ENCODE assay signal across 13 cellular contexts in genomic region chr10:74683621-74684114, GRCh38.
DNase-seq lines count a peak whose midpoint lies in the region; ATAC-seq, FAIRE-seq and TF ChIP-seq lines count a peak whose summit lies in the region.
"Had no signal": no experiment of that assay in that cellular context is flagged by ENCODE, and none has a peak within 500 bp of the region (broad histone marks: within the 10 kb centered on the region; RNA-seq: fewer than 3 reads in every experiment).

No MANE protein-coding gene starts in this region.

- no peaks in the 10 kb centered on the region for H3K27me3 Mint-ChIP-seq in memory B cell
- H3K27me3 Mint-ChIP-seq: activated naive CD4-positive, alpha-beta T cell treated with anti-CD3 and anti-CD28 coated beads, Interleukin-2, amount 10 ng/mL, durations not matched to agents 7 days and 5 days had no signal

- no peaks in the 10 kb centered on the region for H3K9me3 Mint-ChIP-seq in memory B cell
- H3K9me3 Mint-ChIP-seq: activated naive CD4-positive, alpha-beta T cell treated with anti-CD3 and anti-CD28 coated beads, Interleukin-2, amount 10 ng/mL, durations not matched to agents 7 days and 5 days had no signal

- ATAC-seq in PC-3: peak; percentile 94
- ATAC-seq in memory B cell (ENCODE audit: low read depth): peak; percentile 29
- no peak for ATAC-seq in HG03565 (IDR thresholded peaks at IDR 0.05; ENCODE audit: unreplicated experiment)

- peaks cover 26% of the 10 kb centered on the region for H3K4me1 ChIP-seq in Karpas-422 (ENCODE audit: low read length)
- H3K4me1 ChIP-seq in PC-3 (ENCODE audit: insufficient read depth, low read length): peaks cover 5% of the 10 kb centered on the region
- H3K4me1 ChIP-seq: upper lobe of left lung had no signal

- H2AFZ ChIP-seq in Karpas-422 (ENCODE audit: low read length): peak overlapping the region; percentile 74
- H2AFZ ChIP-seq in PC-3 (ENCODE audit: low read length): no peak overlapping the region

- no peaks in the 10 kb centered on the region for H3F3A ChIP-seq in PC-3 (ENCODE audit: low read length, unreplicated experiment)

- peaks cover 24% of the 10 kb centered on the region for H3K36me3 Mint-ChIP-seq in memory B cell

- H3K27me3 ChIP-seq in Karpas-422 (ENCODE audit: low read length) (no peaks in the 10 kb centered on the region), PC-3 (ENCODE audit: low read length) (no peaks in the 10 kb centered on the region)
- H3K27me3 ChIP-seq: upper lobe of left lung had no signal

- no peaks in the 10 kb centered on the region for H3K36me3 ChIP-seq in Karpas-422 (ENCODE audit: insufficient read depth, low read length)
- 0 out of 2 replicates have a peak, but pooled peaks cover 4% of the 10 kb centered on the region for H3K36me3 ChIP-seq in PC-3 (ENCODE audit: low read depth, low read length)
- H3K36me3 ChIP-seq: upper lobe of left lung had no signal

- no TSS peak for BruUV-seq in PC-3 (replicated peaks; lab: Mats Ljungman, UMichigan)

- peak overlapping the region; percentile 57 for H3K27ac Mint-ChIP-seq in memory B cell
- H3K27ac Mint-ChIP-seq: activated naive CD4-positive, alpha-beta T cell treated with anti-CD3 and anti-CD28 coated beads, Interleukin-2, amount 10 ng/mL, durations not matched to agents 7 days and 5 days had no signal

- CTCF ChIA-PET in PC-3 (lab: Charles Lee): interaction anchor here (0.5 to 0.6 kb wide), 2 partner anchors 330 to 337 kb away, joined by 3 to 5 read pairs; no protein-coding TSS in a partner anchor

- H3K4me3 Mint-ChIP-seq in memory B cell: no peak overlapping the region
- H3K4me3 Mint-ChIP-seq: activated naive CD4-positive, alpha-beta T cell treated with anti-CD3 and anti-CD28 coated beads, Interleukin-2, amount 10 ng/mL, durations not matched to agents 7 days and 5 days had no signal

- TF ChIP-seq CTCF in PC-3 (conservative IDR thresholded peaks at IDR 0.05; ENCODE audit: low read depth, low read length): no peak

- peak overlapping the region; percentile 73 for H3K4me2 ChIP-seq in Karpas-422 (ENCODE audit: low read depth, low read length, poor library complexity, severe bottlenecking)
- H3K4me2 ChIP-seq in PC-3 (ENCODE audit: low read length): no peak overlapping the region

- H3K27ac ChIP-seq in Karpas-422 (ENCODE audit: low read length) (peak overlapping the region; percentile 86), PC-3 (ENCODE audit: low read length) (no peak overlapping the region)
- H3K27ac ChIP-seq: upper lobe of left lung had no signal

- peak; percentile 93 for FAIRE-seq in GM12892 (lab: Jason Lieb, UNC)

- POLR2A ChIA-PET in PC-3 (lab: Charles Lee; ENCODE audit: unreplicated experiment): interaction anchor here (0.6 to 0.7 kb wide), 3 partner anchors 9 to 351 kb away, joined by 3 to 4 read pairs (median 3); no protein-coding TSS in a partner anchor

- intact Hi-C loops in PC-3 (cut with micrococcal nuclease): loop anchor here (1.0 to 5.0 kb wide), 2 partner anchors 21 to 139 kb away; no protein-coding TSS in a partner anchor

- H4K20me1 ChIP-seq in Karpas-422 (ENCODE audit: insufficient read depth, low read depth, low read length) (no peaks in the 10 kb centered on the region), PC-3 (ENCODE audit: low read length) (no peaks in the 10 kb centered on the region)

- H3K4me3 ChIP-seq in Karpas-422 (ENCODE audit: low read length) (peak overlapping the region; percentile 40), PC-3 (ENCODE audit: low read length) (no peak overlapping the region)
- H3K4me3 ChIP-seq: upper lobe of left lung had no signal

- H3K9me2 ChIP-seq in Karpas-422 (replicated peaks; ENCODE audit: insufficient read depth, low read length) (no peaks in the 10 kb centered on the region), PC-3 (replicated peaks; ENCODE audit: low read length) (no peaks in the 10 kb centered on the region)

- peaks cover 12% of the 10 kb centered on the region for H3K4me1 Mint-ChIP-seq in memory B cell

- no peaks in the 10 kb centered on the region for H3K9me3 ChIP-seq in Karpas-422 (ENCODE audit: low read length)
- no peaks in the 10 kb centered on the region for H3K9me3 ChIP-seq in PC-3 (ENCODE audit: low read length)
- H3K9me3 ChIP-seq: upper lobe of left lung had no signal

- DNase-seq in GM12892 (ENCODE audit: insufficient read length) (no peak), Karpas-422 (peak; percentile 68), PC-3 (peak; percentile 62), memory B cell (ENCODE audit: low spot score in 2 of 2) (no peak), NCI-H187 treated with DMSO at 0.1 percent for 48 hours (lab: John Stamatoyannopoulos, UW) (no peak), cortex of kidney (lab: John Stamatoyannopoulos, UW) (no peak)
- DNase-seq: activated CD4-positive, alpha-beta T cell treated with anti-CD3 and anti-CD28 coated beads, Interleukin-2, amount 50 U/mL, for 4 hours; activated naive CD4-positive, alpha-beta T cell treated with anti-CD3 and anti-CD28 coated beads, Interleukin-2, amount 10 ng/mL, durations not matched to agents 7 days and 5 days; dermis blood vessel endothelial cell; NCI-H226; retina; upper lobe of left lung had no signal

- no peaks in the 10 kb centered on the region for H3K79me2 ChIP-seq in Karpas-422 (ENCODE audit: low read length)
- no peaks in the 10 kb centered on the region for H3K79me2 ChIP-seq in PC-3 (ENCODE audit: low read length)

- no peak for TF ChIP-seq POLR2A in GM12892 (IDR thresholded peaks at IDR 0.05; ENCODE audit: low read depth, low read length)

- H3K9ac ChIP-seq in Karpas-422 (ENCODE audit: low read length) (peak overlapping the region; percentile 58), PC-3 (ENCODE audit: low read length) (no peak overlapping the region)

Comparison
In these comparisons a context has a peak if more than half of its experiments do, and no peak if none do; other contexts are left out.
1. DNase-seq: peak in Karpas-422 (single experiment) and PC-3 (single experiment); none in GM12892 (single experiment), memory B cell (0 of 2), NCI-H187 treated with DMSO at 0.1 percent for 48 hours (single experiment) and cortex of kidney (single experiment).